In genomic region chr2:233264667-233265066, GRCh38 we compare ENCODE assay signal across 22 cellular contexts. TPM values are rescaled to one million over a fixed set of nuclear protein-coding genes. Genes with fewer than 3 reads are reported as not detected.
DNase-seq lines count a peak whose midpoint lies in the region; ATAC-seq and TF ChIP-seq lines count a peak whose summit lies in the region.
"Had no signal": no experiment of that assay in that cellular context is flagged by ENCODE, and none has a peak within 500 bp of the region (broad histone marks: within the 10 kb centered on the region; RNA-seq: fewer than 3 reads in every experiment).

No MANE protein-coding gene starts in this region.

- intact Hi-C loops in mucosa of descending colon (cut with DNase I, micrococcal nuclease): loop anchor here in 1 of 2 donors (10.0 kb wide), 1 partner anchor 420 kb away; no protein-coding TSS in a partner anchor

- H3K9me2 ChIP-seq in GM23338 (ENCODE audit: insufficient read depth): no peaks in the 10 kb centered on the region

- H2AFZ ChIP-seq in GM23338: no peak overlapping the region

- peaks cover 20% of the 10 kb centered on the region for H3K79me2 ChIP-seq in GM23338 (replicated peaks; ENCODE audit: insufficient read depth)

- H3K9me3 Mint-ChIP-seq in activated T-cell treated with anti-CD3 and anti-CD28 coated beads, Interleukin-2, amount 50 U/mL, for 24 hours: no peaks in the 10 kb centered on the region
- H3K9me3 Mint-ChIP-seq in GM23338: no peaks in the 10 kb centered on the region
- no peaks in the 10 kb centered on the region for H3K9me3 Mint-ChIP-seq in activated naive CD8-positive, alpha-beta T cell treated with anti-CD3 and anti-CD28 coated beads, Interleukin-2, amount 10 ng/mL, durations not matched to agents 7 days and 5 days
- no peaks in the 10 kb centered on the region for H3K9me3 Mint-ChIP-seq in naive thymus-derived CD8-positive, alpha-beta T cell
- no peaks in the 10 kb centered on the region for H3K9me3 Mint-ChIP-seq in progenitor cell of endocrine pancreas (ENCODE audit: low read depth)
- H3K9me3 Mint-ChIP-seq: central memory CD8-positive, alpha-beta T cell had no signal

- H3K9me3 ChIP-seq in mucosa of descending colon: no peaks in the 10 kb centered on the region
- H3K9me3 ChIP-seq: BLaER1, HAP-1, Peyer's patch, suprapubic skin, uterus had no signal

- no peak for TF ChIP-seq CTCF in GM23338 (conservative IDR thresholded peaks at IDR 0.05; ENCODE audit: low read depth in 2 of 2)
- no peak for TF ChIP-seq CTCF in progenitor cell of endocrine pancreas (IDR thresholded peaks at IDR 0.05; ENCODE audit: unreplicated experiment)
- TF ChIP-seq CTCF in mucosa of descending colon (IDR thresholded peaks at IDR 0.05): no peak

- H3F3A ChIP-seq in GM23338 (replicated peaks; ENCODE audit: low read depth): no peaks in the 10 kb centered on the region

- ATAC-seq in GM23338 (no peak), mucosa of descending colon (no peak)
- ATAC-seq in activated naive CD8-positive, alpha-beta T cell treated with anti-CD3 and anti-CD28 coated beads, Interleukin-2, amount 10 ng/mL, durations not matched to agents 7 days and 5 days (ENCODE audit: low read depth): no peak
- ATAC-seq in naive thymus-derived CD8-positive, alpha-beta T cell: no peak

- H3K27ac ChIP-seq in GM23338 (ENCODE audit: low read depth): no peak overlapping the region
- H3K27ac ChIP-seq: BLaER1, dorsolateral prefrontal cortex, Peyer's patch, suprapubic skin, uterus, VCaP had no signal

- H3K4me2 ChIP-seq in GM23338: no peak overlapping the region
- H3K4me2 ChIP-seq: BLaER1 had no signal

- POLR2A ChIA-PET in activated naive CD8-positive, alpha-beta T cell treated with anti-CD3 and anti-CD28 coated beads, Interleukin-2, amount 10 ng/mL, durations not matched to agents 7 days and 5 days (lab: Charles Lee): interaction anchor here (0.5 to 0.8 kb wide), 2 partner anchors 8 to 32 kb away, joined by 3 read pairs; no protein-coding TSS in a partner anchor
- POLR2A ChIA-PET in naive thymus-derived CD8-positive, alpha-beta T cell (lab: Charles Lee): interaction anchor here (10.0 kb wide), 1 partner anchor 13 kb away, joined by 110 read pairs; the partner anchor contains the start of gene ATG16L1

- H3K4me1 Mint-ChIP-seq in activated T-cell treated with anti-CD3 and anti-CD28 coated beads, Interleukin-2, amount 50 U/mL, for 24 hours (ENCODE audit: low read depth): peaks cover 68% of the 10 kb centered on the region
- no peaks in the 10 kb centered on the region for H3K4me1 Mint-ChIP-seq in GM23338
- peaks cover 61% of the 10 kb centered on the region for H3K4me1 Mint-ChIP-seq in activated naive CD8-positive, alpha-beta T cell treated with anti-CD3 and anti-CD28 coated beads, Interleukin-2, amount 10 ng/mL, durations not matched to agents 7 days and 5 days
- peaks cover 40 to 80% (median 72%) of the 10 kb centered on the region in 4 donors for H3K4me1 Mint-ChIP-seq in naive thymus-derived CD8-positive, alpha-beta T cell
- peaks cover 3% of the 10 kb centered on the region for H3K4me1 Mint-ChIP-seq in progenitor cell of endocrine pancreas (ENCODE audit: low read depth)

- no peaks in the 10 kb centered on the region for H3K27me3 ChIP-seq in GM23338 (ENCODE audit: insufficient read depth)
- H3K27me3 ChIP-seq: BLaER1, dorsolateral prefrontal cortex, Peyer's patch, suprapubic skin, uterus had no signal

- H3K36me3 ChIP-seq in GM23338 (ENCODE audit: insufficient read depth) (peaks cover 64% of the 10 kb centered on the region), mucosa of descending colon (ENCODE audit: low read depth) (peaks cover 30% of the 10 kb centered on the region)
- H3K36me3 ChIP-seq: uterus had no signal

- H3K4me3 ChIP-seq in GM23338: no peak overlapping the region
- no peak overlapping the region for H3K4me3 ChIP-seq in mucosa of descending colon
- H3K4me3 ChIP-seq: BLaER1, dorsolateral prefrontal cortex, HAP-1, Peyer's patch, suprapubic skin, uterus had no signal

- no peak for DNase-seq in activated T-cell treated with anti-CD3 and anti-CD28 coated beads, Interleukin-2, amount 50 U/mL, for 24 hours
- DNase-seq in activated T-cell treated with anti-CD3 and anti-CD28 coated beads, Interleukin-2, amount 50 U/mL, for 1 hour: no peak
- DNase-seq in GM23338 (ENCODE audit: low spot score): no peak
- no peak for DNase-seq in activated naive CD8-positive, alpha-beta T cell treated with anti-CD3 and anti-CD28 coated beads, Interleukin-2, amount 10 ng/mL, durations not matched to agents 7 days and 5 days
- no peak for DNase-seq in naive thymus-derived CD8-positive, alpha-beta T cell
- DNase-seq in progenitor cell of endocrine pancreas (ENCODE audit: low spot score, unreplicated experiment): no peak
- DNase-seq in AG08395 (ENCODE audit: low spot score): no peak
- DNase-seq in mucosa of descending colon: no peak
- DNase-seq: NCI-H146, NCI-H524, occipital lobe, retina, uterus had no signal

- H3K4me3 Mint-ChIP-seq in activated T-cell treated with anti-CD3 and anti-CD28 coated beads, Interleukin-2, amount 50 U/mL, for 24 hours: no peak overlapping the region
- no peak overlapping the region for H3K4me3 Mint-ChIP-seq in GM23338
- no peak overlapping the region for H3K4me3 Mint-ChIP-seq in activated naive CD8-positive, alpha-beta T cell treated with anti-CD3 and anti-CD28 coated beads, Interleukin-2, amount 10 ng/mL, durations not matched to agents 7 days and 5 days
- no peak overlapping the region for H3K4me3 Mint-ChIP-seq in naive thymus-derived CD8-positive, alpha-beta T cell
- H3K4me3 Mint-ChIP-seq in progenitor cell of endocrine pancreas (ENCODE audit: low read depth): no peak overlapping the region
- H3K4me3 Mint-ChIP-seq: central memory CD8-positive, alpha-beta T cell had no signal

- H3K36me3 Mint-ChIP-seq in activated T-cell treated with anti-CD3 and anti-CD28 coated beads, Interleukin-2, amount 50 U/mL, for 24 hours (ENCODE audit: low read depth): peaks cover 100% of the 10 kb centered on the region
- H3K36me3 Mint-ChIP-seq in GM23338 (ENCODE audit: low read depth) (peaks cover 92% of the 10 kb centered on the region), progenitor cell of endocrine pancreas (ENCODE audit: insufficient read depth) (peaks cover 35% of the 10 kb centered on the region)
- H3K36me3 Mint-ChIP-seq in activated naive CD8-positive, alpha-beta T cell treated with anti-CD3 and anti-CD28 coated beads, Interleukin-2, amount 10 ng/mL, durations not matched to agents 7 days and 5 days: peaks cover 46% of the 10 kb centered on the region
- H3K36me3 Mint-ChIP-seq in naive thymus-derived CD8-positive, alpha-beta T cell: peaks cover 10 to 79% (median 45%) of the 10 kb centered on the region in 3 donors

- H4K20me1 ChIP-seq in GM23338 (replicated peaks; ENCODE audit: insufficient read depth): peaks cover 24% of the 10 kb centered on the region

- no peaks in the 10 kb centered on the region for H3K27me3 Mint-ChIP-seq in activated T-cell treated with anti-CD3 and anti-CD28 coated beads, Interleukin-2, amount 50 U/mL, for 24 hours
- peaks cover 2% of the 10 kb centered on the region for H3K27me3 Mint-ChIP-seq in GM23338 (ENCODE audit: insufficient read depth, low read depth, poor library complexity)
- H3K27me3 Mint-ChIP-seq in activated naive CD8-positive, alpha-beta T cell treated with anti-CD3 and anti-CD28 coated beads, Interleukin-2, amount 10 ng/mL, durations not matched to agents 7 days and 5 days: no peaks in the 10 kb centered on the region
- H3K27me3 Mint-ChIP-seq in naive thymus-derived CD8-positive, alpha-beta T cell: no peaks in the 10 kb centered on the region
- no peaks in the 10 kb centered on the region for H3K27me3 Mint-ChIP-seq in progenitor cell of endocrine pancreas
- H3K27me3 Mint-ChIP-seq: central memory CD8-positive, alpha-beta T cell had no signal

- no peaks in the 10 kb centered on the region for H3K4me1 ChIP-seq in GM23338 (ENCODE audit: insufficient read depth)
- H3K4me1 ChIP-seq in mucosa of descending colon (ENCODE audit: low read depth): no peaks in the 10 kb centered on the region
- H3K4me1 ChIP-seq: Peyer's patch, suprapubic skin, uterus had no signal

- H3K27ac Mint-ChIP-seq in activated T-cell treated with anti-CD3 and anti-CD28 coated beads, Interleukin-2, amount 50 U/mL, for 24 hours: peak overlapping the region; percentile 42
- H3K27ac Mint-ChIP-seq in GM23338: no peak overlapping the region
- peak overlapping the region; percentile 18 for H3K27ac Mint-ChIP-seq in activated naive CD8-positive, alpha-beta T cell treated with anti-CD3 and anti-CD28 coated beads, Interleukin-2, amount 10 ng/mL, durations not matched to agents 7 days and 5 days
- H3K27ac Mint-ChIP-seq in naive thymus-derived CD8-positive, alpha-beta T cell: peak overlapping the region; percentile 66 to 100 (median 88)
- H3K27ac Mint-ChIP-seq in progenitor cell of endocrine pancreas: no peak overlapping the region

TF ChIP-seq in GM23338, 12 proteins besides CTCF, POLR2A, EP300 and RAD21:
- no peak for TF ChIP-seq POLR2AphosphoS5 (IDR thresholded peaks at IDR 0.05; ENCODE audit: low read depth)
- no peak for TF ChIP-seq JUNB (IDR thresholded peaks at IDR 0.05; ENCODE audit: unreplicated experiment)
- TF ChIP-seq EZH2phosphoT487 (IDR thresholded peaks at IDR 0.05; ENCODE audit: unreplicated experiment): peak; percentile 21
- TF ChIP-seq NANOG (IDR thresholded peaks at IDR 0.05; ENCODE audit: borderline replicate concordance): no peak
- no peak for TF ChIP-seq EZH2 (IDR thresholded peaks at IDR 0.05; ENCODE audit: low read depth, unreplicated experiment)

RNA-seq across cellular contexts. Expression of gene ATG16L1, which starts 13.2 kb away (rescaled TPM):
- 31.8 and 37.9 TPM in 2 replicates for total RNA-seq in GM23338 (2014; rRNA removed; shearing (Covaris generic))
- 12.3 and 15.3 TPM in 2 replicates for polyA plus RNA-seq in GM23338 (2016; fragmentation: Nextera tagmentation; extraction: Ambion mirVana)
- total RNA-seq in activated naive CD8-positive, alpha-beta T cell treated with anti-CD3 and anti-CD28 coated beads, Interleukin-2, amount 10 ng/mL, durations not matched to agents 7 days and 5 days: 10 to 100 TPM; 60.8 to 67.6 TPM
- 10 to 100 TPM; 76.4 to 78.5 TPM for total RNA-seq in naive thymus-derived CD8-positive, alpha-beta T cell
- polyA plus RNA-seq in naive thymus-derived CD8-positive, alpha-beta T cell: 10 to 100 TPM; 12.4 to 19.3 (median 15.7) TPM
- total RNA-seq in progenitor cell of endocrine pancreas (27.9 and 29.7 TPM in 2 replicates), mucosa of descending colon (10 to 100 TPM; 29.5 to 42.9 (median 36.0) TPM)

RNA-seq across cellular contexts. Expression of gene SAG, which starts 42.9 kb away (rescaled TPM):
- total RNA-seq in GM23338 (2014; rRNA removed; shearing (Covaris generic)): not detected in 2 replicates
- not detected in 2 replicates for polyA plus RNA-seq in GM23338 (2016; fragmentation: Nextera tagmentation; extraction: Ambion mirVana)
- under 1 TPM in 1 of 2 experiments, not detected in 1; 0.45 TPM for total RNA-seq in activated naive CD8-positive, alpha-beta T cell treated with anti-CD3 and anti-CD28 coated beads, Interleukin-2, amount 10 ng/mL, durations not matched to agents 7 days and 5 days
- 1 to 10 TPM in 1 of 2 experiments, not detected in 1; 1.2 TPM for total RNA-seq in naive thymus-derived CD8-positive, alpha-beta T cell
- polyA plus RNA-seq in naive thymus-derived CD8-positive, alpha-beta T cell: not detected
- total RNA-seq in progenitor cell of endocrine pancreas: not detected in 2 replicates
- total RNA-seq in mucosa of descending colon: under 1 TPM in 1 of 3 donors, not detected in 2; 0.63 TPM
- total RNA-seq: astrocyte; occipital lobe; Peyer's patch; suprapubic skin; T-helper 1 cell treated with Interleukin-12 subunit alpha and Interleukin-12 subunit beta and Interleukin-4 antibody, amounts not matched to agents 30 ng/mL and 1 ng/mL, for 36 hours had no signal

Comparison
In these comparisons a context has a peak if more than half of its experiments do, and no peak if none do; other contexts are left out.
1. H3K27ac Mint-ChIP-seq: peak in activated T-cell treated with anti-CD3 and anti-CD28 coated beads, Interleukin-2, amount 50 U/mL, for 24 hours (single experiment), activated naive CD8-positive, alpha-beta T cell treated with anti-CD3 and anti-CD28 coated beads, Interleukin-2, amount 10 ng/mL, durations not matched to agents 7 days and 5 days (single experiment) and naive thymus-derived CD8-positive, alpha-beta T cell (10 of 10); none in GM23338 (single experiment) and progenitor cell of endocrine pancreas (single experiment).